Comparison of ENCODE assay signal across 8 cellular contexts in genomic region chr1:92994105-92994712, GRCh38. TPM values are rescaled to one million over a fixed set of nuclear protein-coding genes. Genes with fewer than 3 reads are reported as not detected.
A peak's percentile ranks its signal among the peaks of the same experiment; 100 is the strongest.
DNase-seq lines count a peak whose midpoint lies in the region; ATAC-seq, FAIRE-seq and TF ChIP-seq lines count a peak whose summit lies in the region.

No MANE protein-coding gene starts in this region.

- H3K36me3 ChIP-seq in DND-41 (ENCODE audit: insufficient read depth, low read length) (no peaks in the 10 kb centered on the region), ovary (no peaks in the 10 kb centered on the region), vagina (no peaks in the 10 kb centered on the region)

- ATAC-seq in DND-41 (ENCODE audit: insufficient read depth, low read depth) = peak; percentile 72
- ATAC-seq in GM21576 (IDR thresholded peaks at IDR 0.05; ENCODE audit: unreplicated experiment) = peak; percentile 85

- H3K27me3 ChIP-seq in DND-41 (ENCODE audit: insufficient read depth, low read length, poor library complexity) (no peaks in the 10 kb centered on the region), ovary (no peaks in the 10 kb centered on the region), vagina (no peaks in the 10 kb centered on the region)

- TF ChIP-seq EP300 in ovary (IDR thresholded peaks at IDR 0.05) = no peak

- no peak overlapping the region for H3K4me2 ChIP-seq in DND-41 (ENCODE audit: insufficient read depth, low read length)

- WGBS in ovary, 3 donors = 54 to 59% (median 56%) methylated on average over 5 of the region's 5 CpGs

- H3K27ac ChIP-seq in DND-41 (ENCODE audit: low read length) (peak overlapping the region; percentile 87), ovary (no peak overlapping the region), vagina (no peak overlapping the region)

- H3K27me3 Mint-ChIP-seq in activated naive CD4-positive, alpha-beta T cell treated with anti-CD3 and anti-CD28 coated beads for 36 hours (ENCODE audit: low read depth) = no peaks in the 10 kb centered on the region

- H3K79me2 ChIP-seq in DND-41 (ENCODE audit: insufficient read depth, low read length) = no peaks in the 10 kb centered on the region

- H4K20me1 ChIP-seq in DND-41 (ENCODE audit: insufficient read depth, low read length) = no peaks in the 10 kb centered on the region

- H3K4me3 ChIP-seq in DND-41 (ENCODE audit: low read depth in 1 of 2, low read length in 2 of 2) = no peak overlapping the region
- no peak overlapping the region for H3K4me3 ChIP-seq in LNCaP clone FGC (ENCODE audit: low read depth, low read length)
- H3K4me3 ChIP-seq in ovary = no peak overlapping the region
- no peak overlapping the region for H3K4me3 ChIP-seq in vagina

- intact Hi-C loops in activated naive CD4-positive, alpha-beta T cell treated with anti-CD3 and anti-CD28 coated beads for 36 hours (cut with micrococcal nuclease) = loop anchor here (1.0 to 2.0 kb wide), 4 partner anchors 26 to 245 kb away; partner anchors contain the start of gene DIPK1A
- intact Hi-C loops in ovary (cut with DNase I) (loop anchor here in 3 of 4 donors (2.0 to 5.0 kb wide), 2 partner anchors 135 to 137 kb away; no protein-coding TSS in a partner anchor), vagina (cut with DNase I) (loop anchor here (2.0 kb wide), 1 partner anchor 135 kb away; no protein-coding TSS in a partner anchor)

- FAIRE-seq in RCC 7860 (lab: Jason Lieb, UNC) = peak; percentile 62
- peak; percentile 64 for FAIRE-seq in frontal cortex (lab: Jason Lieb, UNC)

- DNase-seq in DND-41 (peak; percentile 81), LNCaP clone FGC (ENCODE audit: low read depth) (peak; percentile 44), RCC 7860 (ENCODE audit: low spot score) (peak; percentile 50), frontal cortex (ENCODE audit: low spot score in 2 of 2) (peak; percentile 47 to 61), ovary (peak in 4 of 5 donors; percentile 39 to 81 (median 72)), vagina (ENCODE audit: extremely low spot score in 2 of 2) (no peak)
- peak; percentile 82 for DNase-seq in activated naive CD4-positive, alpha-beta T cell treated with anti-CD3 and anti-CD28 coated beads for 36 hours

- no peak overlapping the region for H3K9ac ChIP-seq in DND-41 (ENCODE audit: low read depth, low read length)

- H3K4me3 Mint-ChIP-seq in activated naive CD4-positive, alpha-beta T cell treated with anti-CD3 and anti-CD28 coated beads for 36 hours = no peak overlapping the region

- peak; percentile 90 for TF ChIP-seq CTCF in DND-41 (IDR thresholded peaks at IDR 0.05; ENCODE audit: borderline replicate concordance, extremely low read depth, low read length, poor library complexity, severe bottlenecking)
- peak; percentile 88 for TF ChIP-seq CTCF in LNCaP clone FGC (IDR thresholded peaks at IDR 0.05; ENCODE audit: control insufficient read depth, extremely low read depth, insufficient read depth)
- TF ChIP-seq CTCF in ovary (IDR thresholded peaks at IDR 0.05) = peak; percentile 86 to 88 (median 86)
- peak; percentile 75 to 93 (median 76) for TF ChIP-seq CTCF in vagina (IDR thresholded peaks at IDR 0.05)

- H3K9me3 ChIP-seq in DND-41 (ENCODE audit: insufficient read depth, low read length, severe bottlenecking) (no peaks in the 10 kb centered on the region), ovary (no peaks in the 10 kb centered on the region), vagina (no peaks in the 10 kb centered on the region)

- CTCF ChIA-PET in activated naive CD4-positive, alpha-beta T cell treated with anti-CD3 and anti-CD28 coated beads for 36 hours (lab: Charles Lee) = interaction anchor here (0.6 to 3.8 kb wide), 53 partner anchors 10 to 289 kb away, joined by 3 to 227 read pairs (median 5); partner anchors contain the start of genes DIPK1A and MTF2

- H3K4me1 ChIP-seq in DND-41 (ENCODE audit: insufficient read depth, low read length) (peaks cover 47% of the 10 kb centered on the region), ovary (ENCODE audit: insufficient read depth) (no peaks in the 10 kb centered on the region), vagina (no peaks in the 10 kb centered on the region)

- H3K4me1 Mint-ChIP-seq in activated naive CD4-positive, alpha-beta T cell treated with anti-CD3 and anti-CD28 coated beads for 36 hours (ENCODE audit: low read depth) = peaks cover 41% of the 10 kb centered on the region

- no peaks in the 10 kb centered on the region for H3K9me3 Mint-ChIP-seq in activated naive CD4-positive, alpha-beta T cell treated with anti-CD3 and anti-CD28 coated beads for 36 hours

- no peaks in the 10 kb centered on the region for H3K36me3 Mint-ChIP-seq in activated naive CD4-positive, alpha-beta T cell treated with anti-CD3 and anti-CD28 coated beads for 36 hours (ENCODE audit: low read depth)

- H3K27ac Mint-ChIP-seq in activated naive CD4-positive, alpha-beta T cell treated with anti-CD3 and anti-CD28 coated beads for 36 hours = no peak overlapping the region

- no peak for TF ChIP-seq POLR2A in ovary (IDR thresholded peaks at IDR 0.05)
- no peak for TF ChIP-seq POLR2A in vagina (IDR thresholded peaks at IDR 0.05)

- H2AFZ ChIP-seq in DND-41 (ENCODE audit: low read depth, low read length) = no peak overlapping the region

RNA-seq across cellular contexts. Expression of gene DIPK1A, which starts 32.9 kb away (rescaled TPM):
- total RNA-seq in activated naive CD4-positive, alpha-beta T cell treated with anti-CD3 and anti-CD28 coated beads for 36 hours = 1 to 10 TPM; 4.5 to 5.0 TPM
- 24.5 TPM for total RNA-seq in frontal cortex
- total RNA-seq in ovary = 10 to 100 TPM in 2 of 7 donors, 1 to 10 TPM in 5; 5.1 to 11.9 (median 8.6) TPM
- 10 to 100 TPM in 1 of 2 donors, 1 to 10 TPM in 1; 4.7 to 15.4 TPM for polyA plus RNA-seq in ovary
- total RNA-seq in vagina = 7.9 TPM

Comparison
In these comparisons a context has a peak if more than half of its experiments do, and no peak if none do; other contexts are left out.
1. DNase-seq: peak in DND-41 (single experiment), LNCaP clone FGC (single experiment), RCC 7860 (single experiment), activated naive CD4-positive, alpha-beta T cell treated with anti-CD3 and anti-CD28 coated beads for 36 hours (single experiment), frontal cortex (2 of 2) and ovary (4 of 5); none in vagina (0 of 2).
2. Peak in every context shown above with its lines, with median percentiles within 50 percentile points of each other: CTCF ChIP-seq.